In genomic region chr5:94429566-94429965, GRCh38 we compare ENCODE assay signal across 25 cellular contexts.
DNase-seq lines count a peak whose midpoint lies in the region; FAIRE-seq and TF ChIP-seq lines count a peak whose summit lies in the region.
"Had no signal": no experiment of that assay in that cellular context is flagged by ENCODE, and none has a peak within 500 bp of the region (broad histone marks: within the 10 kb centered on the region; RNA-seq: fewer than 3 reads in every experiment).

No MANE protein-coding gene starts in this region.

- H3K27me3 ChIP-seq in adipocyte (replicated peaks; ENCODE audit: control insufficient read depth, insufficient read depth, low read length) (no peaks in the 10 kb centered on the region), dorsolateral prefrontal cortex (no peaks in the 10 kb centered on the region)
- H3K27me3 ChIP-seq: BE2C, BLaER1 had no signal

- H3K9me3 ChIP-seq in adipocyte (ENCODE audit: control insufficient read depth, low read length) (peaks cover 6% of the 10 kb centered on the region), kidney (ENCODE audit: control insufficient read depth in 1 of 2, low read length in 2 of 2) (no peaks in the 10 kb centered on the region)
- H3K9me3 ChIP-seq: BE2C had no signal

- H3K27ac ChIP-seq in kidney (ENCODE audit: low read depth in 2 of 2, low read length in 2 of 2), result no peak overlapping the region
- no peak overlapping the region for H3K27ac ChIP-seq in dorsolateral prefrontal cortex
- H3K27ac ChIP-seq: BLaER1 had no signal

- intact Hi-C loops in kidney (cut with DNase I) (no loop called here), dorsolateral prefrontal cortex (cut with DNase I) (no loop called here)

- H3K9ac ChIP-seq in adipocyte (ENCODE audit: low read length) (no peak overlapping the region), kidney (ENCODE audit: low read length in 2 of 2) (no peak overlapping the region)
- H3K9ac ChIP-seq: BLaER1 had no signal

- H3K36me3 ChIP-seq in adipocyte (ENCODE audit: control insufficient read depth, insufficient read depth, low read length, severe bottlenecking) (no peaks in the 10 kb centered on the region), kidney (ENCODE audit: control insufficient read depth in 1 of 2, insufficient read depth in 2 of 2, low read length in 2 of 2) (no peaks in the 10 kb centered on the region)
- H3K36me3 ChIP-seq: BE2C, BLaER1 had no signal

- H3K4me3 Mint-ChIP-seq in chondrocyte (ENCODE audit: unreplicated experiment), result no peak overlapping the region
- H3K4me3 Mint-ChIP-seq: CD14-positive monocyte; CD4-positive, alpha-beta memory T cell; CD4-positive, CD25-positive, alpha-beta regulatory T cell; CD8-positive, alpha-beta memory T cell had no signal

- H3K4me1 Mint-ChIP-seq in chondrocyte (ENCODE audit: low read depth), result no peaks in the 10 kb centered on the region
- H3K4me1 Mint-ChIP-seq: CD4-positive, alpha-beta memory T cell; CD4-positive, CD25-positive, alpha-beta regulatory T cell; CD8-positive, alpha-beta memory T cell had no signal

- H3K4me1 ChIP-seq in adipocyte (ENCODE audit: control insufficient read depth, insufficient read depth, low read length) (peaks cover 35% of the 10 kb centered on the region), kidney (ENCODE audit: control insufficient read depth in 1 of 2, insufficient read depth in 1 of 2, low read depth in 1 of 2, low read length in 2 of 2) (no peaks in the 10 kb centered on the region)
- H3K4me1 ChIP-seq: BE2C, BLaER1 had no signal

- H3K36me3 Mint-ChIP-seq in chondrocyte (ENCODE audit: low read depth), result peaks cover 7% of the 10 kb centered on the region

- no peak for DNase-seq in adipocyte (ENCODE audit: low read depth)
- peak; percentile 61 for DNase-seq in chondrocyte (ENCODE audit: low spot score)
- DNase-seq in kidney, result peak; percentile 35
- no peak for DNase-seq in dorsolateral prefrontal cortex
- DNase-seq in EL, result no peak
- DNase-seq: 8988T; ACHN; BE2C; C1 segment of cervical spinal cord; CD4-positive, alpha-beta memory T cell; CD4-positive, CD25-positive, alpha-beta regulatory T cell; CD8-positive, alpha-beta memory T cell; COR-L47; DMS 273 treated with DMSO at 0.1 percent for 48 hours; DMS153; DMS53; DMS79; DND-41; GF-D8 had no signal

- H3K9me3 Mint-ChIP-seq in chondrocyte (ENCODE audit: low read depth), result peaks cover 18% of the 10 kb centered on the region

- TF ChIP-seq CTCF in chondrocyte (IDR thresholded peaks at IDR 0.05) (no peak), kidney (IDR thresholded peaks at IDR 0.05; ENCODE audit: borderline replicate concordance, extremely low read depth, insufficient read depth) (no peak), dorsolateral prefrontal cortex (IDR thresholded peaks at IDR 0.05 in 54 of 56, conservative IDR thresholded peaks at IDR 0.05 in 2 of 56; ENCODE audit: low read depth in 1 of 56, partially characterized antibody in 56 of 56) (no peak)

- H3K27me3 Mint-ChIP-seq in chondrocyte (ENCODE audit: low read depth), result no peaks in the 10 kb centered on the region
- H3K27me3 Mint-ChIP-seq: CD4-positive, alpha-beta memory T cell; CD8-positive, alpha-beta memory T cell had no signal

- no peak for FAIRE-seq in kidney (lab: Jason Lieb, UNC)
- FAIRE-seq: A204.1, G401.6, GM12891, GM19239 had no signal

- no peak overlapping the region for H3K27ac Mint-ChIP-seq in chondrocyte (ENCODE audit: unreplicated experiment)
- H3K27ac Mint-ChIP-seq: CD4-positive, alpha-beta memory T cell; CD4-positive, CD25-positive, alpha-beta regulatory T cell; CD8-positive, alpha-beta memory T cell had no signal

- H3K4me3 ChIP-seq in adipocyte (ENCODE audit: low read length) (peak overlapping the region; percentile 46), kidney (ENCODE audit: low read length in 2 of 2) (no peak overlapping the region), dorsolateral prefrontal cortex (no peak overlapping the region)
- H3K4me3 ChIP-seq: BLaER1 had no signal

Comparison
In these comparisons a context has a peak if more than half of its experiments do, and no peak if none do; other contexts are left out.
1. DNase-seq: peak in chondrocyte (single experiment) and kidney (single experiment); none in adipocyte (single experiment), dorsolateral prefrontal cortex (0 of 10) and EL (single experiment).